In the genomic region with DNA sequence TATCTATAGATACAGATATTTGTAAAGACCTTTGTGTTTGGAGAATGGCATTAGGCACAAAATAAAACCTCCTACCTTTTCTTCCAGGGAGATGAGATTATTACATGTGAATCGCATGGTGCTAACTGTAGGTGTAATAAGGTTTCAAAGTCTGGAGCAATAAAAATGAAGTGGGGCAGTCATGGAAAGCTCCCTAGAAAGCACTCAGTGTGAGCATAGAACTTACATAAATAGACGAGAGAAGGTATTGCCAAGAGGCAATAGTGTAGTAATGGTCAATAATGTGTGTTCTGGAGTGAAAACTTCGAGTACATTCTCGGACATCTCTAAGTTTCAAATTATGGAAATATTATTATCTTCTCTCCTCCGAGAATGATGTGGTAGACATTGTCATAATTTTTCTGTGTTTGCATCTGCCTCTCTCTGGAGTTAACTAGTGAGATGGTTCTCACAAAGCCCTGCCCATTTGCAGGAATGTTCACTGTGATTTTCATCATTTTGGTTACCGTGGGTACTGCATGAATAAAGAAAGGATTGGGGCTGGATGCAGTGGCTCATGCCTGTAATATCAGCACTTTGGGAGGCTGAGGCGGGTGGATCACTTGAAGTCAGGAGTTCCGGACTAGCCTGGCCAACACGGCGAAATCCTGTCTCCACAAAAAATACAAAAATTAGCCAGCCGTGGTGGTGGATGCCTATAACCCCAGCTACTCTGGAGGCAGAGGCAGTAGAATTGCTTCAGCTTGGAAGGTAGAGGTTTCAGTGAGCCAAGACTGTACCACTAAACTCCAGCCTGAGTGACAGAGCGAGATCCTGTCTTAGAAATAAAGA, we compare ENCODE assay signal across 10 cellular contexts. TPM values are rescaled to one million over a fixed set of nuclear protein-coding genes. Genes with fewer than 3 reads are reported as not detected.
A peak's percentile ranks its signal among the peaks of the same experiment; 100 is the strongest.
DNase-seq lines count a peak whose midpoint lies in the region; ATAC-seq, FAIRE-seq and TF ChIP-seq lines count a peak whose summit lies in the region.
"Had no signal": no experiment of that assay in that cellular context is flagged by ENCODE, and none has a peak within 500 bp of the region (broad histone marks: within the 10 kb centered on the region; RNA-seq: fewer than 3 reads in every experiment).

No MANE protein-coding gene starts in this region.

- H3K4me3 ChIP-seq in fibroblast of the aortic adventitia (ENCODE audit: low read depth, low read length): no peak overlapping the region
- no peak overlapping the region for H3K4me3 ChIP-seq in effector memory CD4-positive, alpha-beta T cell (ENCODE audit: insufficient read depth, low read depth, low read length, poor library complexity, severe bottlenecking)
- no peak overlapping the region for H3K4me3 ChIP-seq in gastrocnemius medialis

- no peak for ATAC-seq in HG02852 (IDR thresholded peaks at IDR 0.05; ENCODE audit: unreplicated experiment)
- no peak for ATAC-seq in gastrocnemius medialis

- TF ChIP-seq CTCF in fibroblast of the aortic adventitia (IDR thresholded peaks at IDR 0.05; ENCODE audit: insufficient read depth, low read length) (peak; percentile 8), gastrocnemius medialis (IDR thresholded peaks at IDR 0.05 in 4 of 5, conservative IDR thresholded peaks at IDR 0.05 in 1 of 5) (no peak)

- H3K27me3 ChIP-seq in effector memory CD4-positive, alpha-beta T cell (replicated peaks; ENCODE audit: control insufficient read depth, insufficient read depth, low read length, poor library complexity, severe bottlenecking): no peaks in the 10 kb centered on the region
- peaks cover 0 to 11% (median 5%) of the 10 kb centered on the region in 3 donors for H3K27me3 ChIP-seq in gastrocnemius medialis

- H3K36me3 ChIP-seq in effector memory CD4-positive, alpha-beta T cell (ENCODE audit: control insufficient read depth, insufficient read depth, low read length): peaks cover 46% of the 10 kb centered on the region
- peaks cover 0 to 12% of the 10 kb centered on the region in 2 donors for H3K36me3 ChIP-seq in gastrocnemius medialis

- intact Hi-C loops in gastrocnemius medialis (cut with DNase I; ENCODE audit: low total_unique reads): no loop called here

- H3K9me3 ChIP-seq in effector memory CD4-positive, alpha-beta T cell (ENCODE audit: control insufficient read depth, low read length): no peaks in the 10 kb centered on the region
- H3K9me3 ChIP-seq in gastrocnemius medialis: no peaks in the 10 kb centered on the region

- DNase-seq in GM04503 (ENCODE audit: low read depth) (peak; percentile 88), fibroblast of the aortic adventitia (ENCODE audit: low read depth) (peak; percentile 88), renal cortical epithelial cell (ENCODE audit: low read depth) (peak; percentile 66), DMS79 (lab: John Stamatoyannopoulos, UW) (no peak), gastrocnemius medialis (no peak)
- DNase-seq in effector memory CD4-positive, alpha-beta T cell: no peak
- DNase-seq: NCI-H187 had no signal

- FAIRE-seq in TTC549 (lab: Jason Lieb, UNC): peak; percentile 97
- FAIRE-seq: colon had no signal

- in situ Hi-C loops in gastrocnemius medialis (cut with MboI; ENCODE audit: low sequenced_read_pairs in 4 of 4): no loop called here

- H3K4me1 ChIP-seq in effector memory CD4-positive, alpha-beta T cell (ENCODE audit: control insufficient read depth, insufficient read depth, low read length, poor library complexity, severe bottlenecking): peaks cover 1% of the 10 kb centered on the region
- peaks cover 19 to 23% of the 10 kb centered on the region in 2 donors for H3K4me1 ChIP-seq in gastrocnemius medialis

- no peak overlapping the region for H3K27ac ChIP-seq in effector memory CD4-positive, alpha-beta T cell (ENCODE audit: insufficient read depth, low read length, poor library complexity, severe bottlenecking)
- H3K27ac ChIP-seq in gastrocnemius medialis: no peak overlapping the region

- TF ChIP-seq POLR2A in gastrocnemius medialis (IDR thresholded peaks at IDR 0.05): no peak

RNA-seq across cellular contexts. Expression of a gene that starts 10.6 kb away (rescaled TPM):
- total RNA-seq in fibroblast of the aortic adventitia (ENCODE audit: low replicate concordance) (10,091 and 12,680 TPM in 2 replicates), renal cortical epithelial cell (2,197 and 3,974 TPM in 2 replicates), gastrocnemius medialis (100 to 1,000 TPM; 355 to 835 (median 589) TPM)

RNA-seq across cellular contexts. Expression of a gene that starts 37.2 kb away (rescaled TPM):
- total RNA-seq in fibroblast of the aortic adventitia (ENCODE audit: low replicate concordance) (11.9 and 19.1 TPM in 2 replicates), renal cortical epithelial cell (5.2 and 6.1 TPM in 2 replicates), gastrocnemius medialis (1 to 10 TPM in 3 of 4 donors, under 1 TPM in 1; 0.85 to 4.7 (median 2.1) TPM)

Comparison
In these comparisons a context has a peak if more than half of its experiments do, and no peak if none do; other contexts are left out.
1. DNase-seq: peak in GM04503 (single experiment), fibroblast of the aortic adventitia (single experiment) and renal cortical epithelial cell (single experiment); none in effector memory CD4-positive, alpha-beta T cell (0 of 3), DMS79 (single experiment) and gastrocnemius medialis (0 of 2).